30 cellular contexts compared by ENCODE assay signal in genomic region chr16:4864728-4865127, GRCh38.
"Had no signal": no experiment of that assay in that cellular context is flagged by ENCODE, and none has a peak within 500 bp of the region (broad histone marks: within the 10 kb centered on the region; RNA-seq: fewer than 3 reads in every experiment).

No MANE protein-coding gene starts in this region.

- H3K9me3 Mint-ChIP-seq: activated CD4-positive, alpha-beta memory T cell treated with anti-CD3 and anti-CD28 coated beads for 36 hours; activated CD4-positive, alpha-beta T cell treated with anti-CD3 and anti-CD28 coated beads, Interleukin-2, amount 10 ng/mL, durations not matched to agents 7 days and 5 days; activated naive CD8-positive, alpha-beta T cell treated with anti-CD3 and anti-CD28 coated beads, Interleukin-2, amount 50 U/mL, for 24 hours; T-cell had no signal

- DNase-seq: activated CD4-positive, alpha-beta memory T cell treated with anti-CD3 and anti-CD28 coated beads for 36 hours; activated CD4-positive, alpha-beta T cell treated with anti-CD3 and anti-CD28 coated beads, Interleukin-2, amount 10 ng/mL, durations not matched to agents 7 days and 5 days; activated CD4-positive, CD25-positive, alpha-beta regulatory T cell; activated CD8-positive, alpha-beta memory T cell treated with anti-CD3 and anti-CD28 coated beads for 24 hours; activated naive CD4-positive, alpha-beta T cell treated with anti-CD3 and anti-CD28 coated beads, Interleukin-2, amount 50 U/mL, for 16 hours; activated naive CD8-positive, alpha-beta T cell treated with anti-CD3 and anti-CD28 coated beads, Interleukin-2, amount 50 U/mL, for 24 hours; activated T-cell treated with anti-CD3 and anti-CD28 coated beads, Interleukin-2, amount 50 U/mL, for 48 hours; amniotic stem cell; body of pancreas; central memory CD4-positive, alpha-beta T cell; MG63; MV-4-11; NCI-H1092 treated with DMSO at 0.1 percent for 48 hours; NCI-H1417 treated with DMSO at 0.1 percent for 48 hours; NCI-H1694; NCI-H2029; NCI-H2107; NCI-H226; NCI-H510A treated with DMSO at 0.1 percent for 48 hours; PC-9; T-cell; T-helper 2 cell; T1000 had no signal

- H3K27me3 ChIP-seq: ascending aorta, body of pancreas, MG63 had no signal

- H3K27me3 Mint-ChIP-seq: activated CD4-positive, alpha-beta memory T cell treated with anti-CD3 and anti-CD28 coated beads for 36 hours; activated CD4-positive, alpha-beta T cell treated with anti-CD3 and anti-CD28 coated beads, Interleukin-2, amount 10 ng/mL, durations not matched to agents 7 days and 5 days; activated naive CD8-positive, alpha-beta T cell treated with anti-CD3 and anti-CD28 coated beads, Interleukin-2, amount 50 U/mL, for 24 hours; T-cell had no signal

- H3K9me3 ChIP-seq: ascending aorta, body of pancreas, MG63 had no signal

- H3K4me2 ChIP-seq: KMS-11, PC-9 had no signal

- H3K4me1 Mint-ChIP-seq: activated naive CD8-positive, alpha-beta T cell treated with anti-CD3 and anti-CD28 coated beads, Interleukin-2, amount 50 U/mL, for 24 hours had no signal

- H3K4me3 Mint-ChIP-seq: activated CD4-positive, alpha-beta memory T cell treated with anti-CD3 and anti-CD28 coated beads for 36 hours; activated CD4-positive, alpha-beta T cell treated with anti-CD3 and anti-CD28 coated beads, Interleukin-2, amount 10 ng/mL, durations not matched to agents 7 days and 5 days; activated naive CD8-positive, alpha-beta T cell treated with anti-CD3 and anti-CD28 coated beads, Interleukin-2, amount 50 U/mL, for 24 hours; T-cell had no signal

- H3K27ac ChIP-seq: ascending aorta, body of pancreas, KMS-11, PC-9, SK-N-MC, VCaP had no signal

- ATAC-seq: activated naive CD8-positive, alpha-beta T cell treated with anti-CD3 and anti-CD28 coated beads, Interleukin-2, amount 50 U/mL, for 24 hours; body of pancreas; Right ventricle myocardium inferior; T-cell had no signal

- FAIRE-seq: bronchial epithelial cell, TTC549 had no signal

- H3K4me1 ChIP-seq: ascending aorta had no signal

- H3K27ac Mint-ChIP-seq: activated CD4-positive, alpha-beta memory T cell treated with anti-CD3 and anti-CD28 coated beads for 36 hours; activated CD4-positive, alpha-beta T cell treated with anti-CD3 and anti-CD28 coated beads, Interleukin-2, amount 10 ng/mL, durations not matched to agents 7 days and 5 days; activated naive CD8-positive, alpha-beta T cell treated with anti-CD3 and anti-CD28 coated beads, Interleukin-2, amount 50 U/mL, for 24 hours had no signal

- H3K4me3 ChIP-seq: ascending aorta, body of pancreas, MG63, PC-9, SK-N-MC had no signal
